In the genomic region with DNA sequence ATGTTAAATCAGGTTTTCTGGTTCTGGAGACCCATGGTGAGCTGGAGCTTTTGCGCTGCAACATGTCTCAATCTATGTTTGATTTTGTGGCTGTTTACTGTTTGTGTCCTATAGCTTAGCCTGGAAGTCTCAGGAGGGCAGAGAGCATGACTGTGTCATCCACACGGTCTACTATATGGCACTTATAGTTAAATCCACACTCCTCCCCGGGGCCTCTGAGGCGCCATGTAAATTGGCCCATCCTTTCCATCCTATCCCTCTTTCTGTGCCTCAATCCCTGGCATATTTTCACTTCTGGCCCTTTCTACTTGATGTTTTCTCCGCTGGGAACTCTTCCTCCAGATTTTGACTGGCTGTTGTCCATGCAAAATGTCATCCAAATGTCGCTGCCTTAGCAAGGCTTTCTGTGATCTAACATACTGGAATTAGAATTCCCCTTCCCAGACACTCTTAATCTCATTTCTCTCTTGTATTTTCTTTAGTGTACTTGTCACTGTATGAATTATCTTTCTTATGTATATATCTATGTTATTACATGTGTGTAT, we compare ENCODE assay signal across 24 cellular contexts.
DNase-seq lines count a peak whose midpoint lies in the region; ATAC-seq and TF ChIP-seq lines count a peak whose summit lies in the region.
"Had no signal": no experiment of that assay in that cellular context is flagged by ENCODE, and none has a peak within 500 bp of the region (broad histone marks: within the 10 kb centered on the region; RNA-seq: fewer than 3 reads in every experiment).

No MANE protein-coding gene starts in this region.

- H3K36me3 ChIP-seq in right atrium auricular region (no peaks in the 10 kb centered on the region), esophagus muscularis mucosa (no peaks in the 10 kb centered on the region)
- H3K36me3 ChIP-seq: BE2C, BLaER1 had no signal

- peak overlapping the region in 3 of 5 experiments; percentile 4 to 52 (median 29) for H3K27ac Mint-ChIP-seq in brain
- H3K27ac Mint-ChIP-seq: CD14-positive monocyte; CD4-positive, alpha-beta memory T cell; CD4-positive, CD25-positive, alpha-beta regulatory T cell had no signal

- DNase-seq in Right ventricle myocardium superior: no peak
- no peak for DNase-seq in right atrium auricular region (ENCODE audit: low spot score)
- DNase-seq in esophagus muscularis mucosa (ENCODE audit: extremely low spot score): peak; percentile 90
- DNase-seq in KG1 (lab: John Stamatoyannopoulos, UW): no peak
- DNase-seq: 8988T; ACHN; BE2C; C1 segment of cervical spinal cord; CD4-positive, alpha-beta memory T cell; CD4-positive, CD25-positive, alpha-beta regulatory T cell; CD8-positive, alpha-beta memory T cell; COR-L47; DMS 273 treated with DMSO at 0.1 percent for 48 hours; DMS153; DMS53; DMS79; DND-41; EL; GDM1 had no signal

- H3K4me1 ChIP-seq in right atrium auricular region (no peaks in the 10 kb centered on the region), esophagus muscularis mucosa (no peaks in the 10 kb centered on the region)
- H3K4me1 ChIP-seq: BE2C, BLaER1 had no signal

- peaks cover 0 to 8% (median 3%) of the 10 kb centered on the region in 5 experiments for H3K9me3 Mint-ChIP-seq in brain
- H3K9me3 Mint-ChIP-seq: CD8-positive, alpha-beta memory T cell had no signal

- TF ChIP-seq EP300 in esophagus muscularis mucosa (IDR thresholded peaks at IDR 0.05): no peak

- no peaks in the 10 kb centered on the region for H3K27me3 ChIP-seq in right atrium auricular region
- no peaks in the 10 kb centered on the region for H3K27me3 ChIP-seq in esophagus muscularis mucosa
- H3K27me3 ChIP-seq: BE2C, BLaER1 had no signal

- no peak overlapping the region for H3K4me3 Mint-ChIP-seq in brain
- H3K4me3 Mint-ChIP-seq: CD14-positive monocyte; CD4-positive, alpha-beta memory T cell; CD4-positive, CD25-positive, alpha-beta regulatory T cell; CD8-positive, alpha-beta memory T cell had no signal

- WGBS in esophagus muscularis mucosa: 74% methylated on average over 6 of the region's 6 CpGs

- H3K27ac ChIP-seq in right atrium auricular region (no peak overlapping the region), esophagus muscularis mucosa (replicated peaks in 1 of 4) (no peak overlapping the region)
- H3K27ac ChIP-seq: BLaER1 had no signal

- no peak for TF ChIP-seq CTCF in right atrium auricular region (IDR thresholded peaks at IDR 0.05)
- no peak for TF ChIP-seq CTCF in brain (conservative IDR thresholded peaks at IDR 0.05)
- no peak for TF ChIP-seq CTCF in esophagus muscularis mucosa (IDR thresholded peaks at IDR 0.05)

- H3K4me1 Mint-ChIP-seq in brain: peaks cover 7% of the 10 kb centered on the region
- H3K4me1 Mint-ChIP-seq: CD14-positive monocyte; CD4-positive, alpha-beta memory T cell; CD4-positive, CD25-positive, alpha-beta regulatory T cell; CD8-positive, alpha-beta memory T cell had no signal

- H3K36me3 Mint-ChIP-seq in brain: no peaks in the 10 kb centered on the region
- H3K36me3 Mint-ChIP-seq: CD14-positive monocyte; CD4-positive, alpha-beta memory T cell; CD4-positive, CD25-positive, alpha-beta regulatory T cell; CD8-positive, alpha-beta memory T cell had no signal

- H3K4me3 ChIP-seq in right atrium auricular region (no peak overlapping the region), esophagus muscularis mucosa (no peak overlapping the region)
- H3K4me3 ChIP-seq: BLaER1, GM12878 had no signal

- H3K9me3 ChIP-seq in right atrium auricular region: no peaks in the 10 kb centered on the region
- H3K9me3 ChIP-seq in esophagus muscularis mucosa: no peaks in the 10 kb centered on the region
- H3K9me3 ChIP-seq: BE2C, BLaER1 had no signal

- no peak for TF ChIP-seq POLR2A in esophagus muscularis mucosa (IDR thresholded peaks at IDR 0.05; ENCODE audit: low read depth)

- ATAC-seq in Right ventricle myocardium superior (ENCODE audit: poor library complexity): peak; percentile 68
- ATAC-seq in GM21825 (IDR thresholded peaks at IDR 0.05; ENCODE audit: unreplicated experiment): no peak
- ATAC-seq: GM12878 had no signal

- intact Hi-C loops in Right ventricle myocardium superior (cut with DNase I) (no loop called here), esophagus muscularis mucosa (cut with DNase I) (loop anchor here (10.0 kb wide), 1 partner anchor 65 kb away; no protein-coding TSS in a partner anchor)

- H3K27me3 Mint-ChIP-seq in brain: no peaks in the 10 kb centered on the region
- H3K27me3 Mint-ChIP-seq: CD4-positive, CD25-positive, alpha-beta regulatory T cell had no signal
